ENCODE assay signal across 8 cellular contexts in genomic region chr1:225772323-225772768, GRCh38. TPM values are rescaled to one million over a fixed set of nuclear protein-coding genes. Genes with fewer than 3 reads are reported as not detected.
DNase-seq lines count a peak whose midpoint lies in the region; ATAC-seq, FAIRE-seq and TF ChIP-seq lines count a peak whose summit lies in the region.

No MANE protein-coding gene starts in this region.

- H3K4me1 ChIP-seq in Caco-2 = peaks cover 51% of the 10 kb centered on the region
- peaks cover 24 to 48% of the 10 kb centered on the region in 2 experiments for H3K4me1 ChIP-seq in SK-N-SH (ENCODE audit: control insufficient read depth in 1 of 2, insufficient read depth in 2 of 2, low read depth in 1 of 2, low read length in 1 of 2)
- H3K4me1 ChIP-seq in endothelial cell of umbilical vein (ENCODE audit: control insufficient read depth, extremely low read depth, insufficient read depth, low read length) = peaks cover 19% of the 10 kb centered on the region
- peaks cover 22% of the 10 kb centered on the region for H3K4me1 ChIP-seq in mesenchymal stem cell (ENCODE audit: control insufficient read depth, insufficient read depth, low read depth, low read length)
- H3K4me1 ChIP-seq in stomach = peaks cover 27 to 87% (median 55%) of the 10 kb centered on the region in 4 donors

- peak; percentile 99 for TF ChIP-seq RAD21 in SK-N-SH (IDR thresholded peaks at IDR 0.05; ENCODE audit: low read length)

- H3K79me2 ChIP-seq in SK-N-SH (ENCODE audit: insufficient read depth) (no peaks in the 10 kb centered on the region), endothelial cell of umbilical vein (ENCODE audit: control insufficient read depth, insufficient read depth, low read length) (no peaks in the 10 kb centered on the region)

- no peaks in the 10 kb centered on the region for H3K9me1 ChIP-seq in endothelial cell of umbilical vein (replicated peaks; ENCODE audit: control insufficient read depth, extremely low read depth, insufficient read depth, low read length)

- H2AFZ ChIP-seq in SK-N-SH (ENCODE audit: low read depth) = peak overlapping the region; percentile 85
- peak overlapping the region; percentile 65 for H2AFZ ChIP-seq in endothelial cell of umbilical vein (ENCODE audit: low read depth, low read length)
- no peak overlapping the region for H2AFZ ChIP-seq in mesenchymal stem cell (ENCODE audit: low read depth, low read length)

- H2AK5ac ChIP-seq in mesenchymal stem cell (ENCODE audit: low read length, severe bottlenecking) = no peak overlapping the region

- H3K36me3 Mint-ChIP-seq in Caco-2 (ENCODE audit: insufficient read depth, unreplicated experiment) = no peaks in the 10 kb centered on the region

- peak; percentile 94 for DNase-seq in Caco-2
- peak; percentile 22 for DNase-seq in NCI-H1105 (lab: John Stamatoyannopoulos, UW)
- peak; percentile 79 for DNase-seq in SK-N-SH
- DNase-seq in endothelial cell of umbilical vein (ENCODE audit: low read depth, low spot score) = peak; percentile 87
- DNase-seq in mesenchymal stem cell = peak; percentile 92
- peak; percentile 93 for DNase-seq in stomach

- dilution Hi-C loops in endothelial cell of umbilical vein (cut with MboI; ENCODE audit: extremely low pct_ligation_motif_present, low sequenced_read_pairs) = no loop called here

- FAIRE-seq in endothelial cell of umbilical vein (lab: Jason Lieb, UNC) = peak; percentile 100

- POLR2A ChIA-PET in Caco-2 (lab: Charles Lee) (interaction anchor here (1.0 to 1.1 kb wide), 2 partner anchors 120 to 124 kb away, joined by 4 to 5 read pairs; partner anchors contain the start of gene ENAH), SK-N-SH (lab: Yijun Ruan, JAX) (interaction anchor here (0.6 to 1.8 kb wide), 2 partner anchors 25 to 119 kb away, joined by 4 to 12 read pairs; partner anchors contain the start of gene ENAH), endothelial cell of umbilical vein (lab: Charles Lee) (interaction anchor here (1.3 to 1.6 kb wide), 2 partner anchors 117 to 290 kb away, joined by 3 to 5 read pairs; no protein-coding TSS in a partner anchor)

- no TSS peak for BruUV-seq in Caco-2 (replicated peaks; lab: Mats Ljungman, UMichigan)
- BruUV-seq in endothelial cell of umbilical vein (replicated peaks; lab: Mats Ljungman, UMichigan) = no TSS peak

- H3K4ac ChIP-seq in mesenchymal stem cell (ENCODE audit: low read depth in 1 of 2, low read length in 2 of 2) = no peak overlapping the region

- no peak overlapping the region for H2BK5ac ChIP-seq in mesenchymal stem cell (ENCODE audit: low read depth, low read length, poor library complexity, severe bottlenecking)

- TF ChIP-seq CTCF in Caco-2 (IDR thresholded peaks at IDR 0.05; ENCODE audit: insufficient read depth in 1 of 2, low read depth in 1 of 2, low read length in 1 of 2, severe bottlenecking in 1 of 2, unreplicated experiment in 1 of 2) (peak; percentile 87 to 89), SK-N-SH (IDR thresholded peaks at IDR 0.05) (peak; percentile 95), endothelial cell of umbilical vein (IDR thresholded peaks at IDR 0.05; ENCODE audit: extremely low read depth in 1 of 2, insufficient read depth in 1 of 2, low read depth in 1 of 2, low read length in 2 of 2) (peak; percentile 88 to 90), stomach (IDR thresholded peaks at IDR 0.05) (peak in 6 of 7 experiments; percentile 49 to 96 (median 76))

- WGBS in SK-N-SH (ENCODE audit: low lambda C conversion rate) = 18% methylated on average over 5 of the region's 5 CpGs
- WGBS in mesenchymal stem cell = 5% methylated on average over 4 of the region's 5 CpGs
- WGBS in stomach, 5 donors = 6 to 15% (median 10%) methylated on average over 5 of the region's 5 CpGs

- no peaks in the 10 kb centered on the region for H3K27me3 Mint-ChIP-seq in Caco-2 (ENCODE audit: insufficient read depth, unreplicated experiment)

- H4K20me1 ChIP-seq in SK-N-SH (ENCODE audit: insufficient read depth) = no peaks in the 10 kb centered on the region
- H4K20me1 ChIP-seq in endothelial cell of umbilical vein (replicated peaks; ENCODE audit: control insufficient read depth, extremely low read depth, insufficient read depth, low read length) = no peaks in the 10 kb centered on the region

- no peak for TF ChIP-seq POLR2A in endothelial cell of umbilical vein (IDR thresholded peaks at IDR 0.05; ENCODE audit: low read depth, low read length)
- no peak for TF ChIP-seq POLR2A in stomach (IDR thresholded peaks at IDR 0.05)

- H3K27ac Mint-ChIP-seq in Caco-2 (ENCODE audit: unreplicated experiment) = peak overlapping the region; percentile 48

- H3K9me3 Mint-ChIP-seq in Caco-2 (ENCODE audit: unreplicated experiment) = no peaks in the 10 kb centered on the region

- no peak overlapping the region for H3K18ac ChIP-seq in mesenchymal stem cell (ENCODE audit: low read depth in 1 of 2, low read length in 2 of 2)

- no peak for TF ChIP-seq EP300 in SK-N-SH (IDR thresholded peaks at IDR 0.05; ENCODE audit: borderline replicate concordance in 1 of 2, low read depth in 1 of 2, low read length in 1 of 2)
- no peak for TF ChIP-seq EP300 in stomach (IDR thresholded peaks at IDR 0.05)

- H3K4me2 ChIP-seq in SK-N-SH = peak overlapping the region; percentile 51
- no peak overlapping the region for H3K4me2 ChIP-seq in endothelial cell of umbilical vein (ENCODE audit: insufficient read depth, low read length)
- H3K4me2 ChIP-seq in mesenchymal stem cell (ENCODE audit: low read length, poor library complexity, severe bottlenecking) = no peak overlapping the region

- intact Hi-C loops in Caco-2 (cut with micrococcal nuclease; ENCODE audit: unreplicated experiment) = loop anchor here (1.0 to 5.0 kb wide), 10 partner anchors 18 to 297 kb away; partner anchors contain the start of gene ENAH
- intact Hi-C loops in endothelial cell of umbilical vein (cut with micrococcal nuclease) = loop anchor here (1.0 kb wide), 9 partner anchors 73 to 297 kb away; no protein-coding TSS in a partner anchor
- intact Hi-C loops in stomach (cut with DNase I; ENCODE audit: low total_unique reads) = loop anchor here (10.0 kb wide), 1 partner anchor 298 kb away; no protein-coding TSS in a partner anchor

- no peak overlapping the region for H3K4me3 Mint-ChIP-seq in Caco-2 (ENCODE audit: unreplicated experiment)

- H3K4me1 Mint-ChIP-seq in Caco-2 (ENCODE audit: low read depth, unreplicated experiment) = peaks cover 42% of the 10 kb centered on the region

- H3K36me3 ChIP-seq in Caco-2 (ENCODE audit: control insufficient read depth, insufficient read depth, low read length) (no peaks in the 10 kb centered on the region; the same call in 1 of the 2 replicates), SK-N-SH (replicated peaks in 1 of 2; ENCODE audit: control insufficient read depth in 1 of 2, insufficient read depth in 2 of 2, low read length in 1 of 2) (no peaks in the 10 kb centered on the region), endothelial cell of umbilical vein (ENCODE audit: control insufficient read depth in 2 of 2, extremely low read depth in 1 of 2, insufficient read depth in 2 of 2, low read length in 2 of 2) (no peaks in the 10 kb centered on the region), mesenchymal stem cell (ENCODE audit: control insufficient read depth in 1 of 2, insufficient read depth in 2 of 2, low read depth in 1 of 2, low read length in 2 of 2) (no peaks in the 10 kb centered on the region), stomach (no peaks in the 10 kb centered on the region)

- H3K27me3 ChIP-seq in Caco-2 (replicated peaks; ENCODE audit: control insufficient read depth, insufficient read depth, low read length) = no peaks in the 10 kb centered on the region
- no peaks in the 10 kb centered on the region for H3K27me3 ChIP-seq in SK-N-SH (ENCODE audit: insufficient read depth)
- H3K27me3 ChIP-seq in endothelial cell of umbilical vein (ENCODE audit: control insufficient read depth in 2 of 2, insufficient read depth in 2 of 2, low read length in 2 of 2) = no peaks in the 10 kb centered on the region
- no peaks in the 10 kb centered on the region for H3K27me3 ChIP-seq in mesenchymal stem cell (ENCODE audit: control insufficient read depth in 1 of 2, insufficient read depth in 1 of 2, low read length in 2 of 2)
- H3K27me3 ChIP-seq in stomach = no peaks in the 10 kb centered on the region

- no peak overlapping the region for H2BK15ac ChIP-seq in mesenchymal stem cell (ENCODE audit: low read depth, poor library complexity, severe bottlenecking)

- H2BK120ac ChIP-seq in mesenchymal stem cell (ENCODE audit: low read depth, low read length) = no peak overlapping the region

- H2BK12ac ChIP-seq in mesenchymal stem cell (ENCODE audit: low read length in 2 of 2) = no peak overlapping the region

- H3K9me3 ChIP-seq in Caco-2 (no peaks in the 10 kb centered on the region), SK-N-SH (no peaks in the 10 kb centered on the region), endothelial cell of umbilical vein (replicated peaks; ENCODE audit: control insufficient read depth, insufficient read depth, low read length) (no peaks in the 10 kb centered on the region), mesenchymal stem cell (ENCODE audit: control insufficient read depth, low read length) (no peaks in the 10 kb centered on the region), stomach (no peaks in the 10 kb centered on the region)

- H3K79me1 ChIP-seq in mesenchymal stem cell (replicated peaks; ENCODE audit: low read length, poor library complexity, severe bottlenecking) = peaks cover 2% of the 10 kb centered on the region

- ATAC-seq in GM21529 (IDR thresholded peaks at IDR 0.05; ENCODE audit: unreplicated experiment) (peak; percentile 49), HG03025 (IDR thresholded peaks at IDR 0.05; ENCODE audit: low FRiP score, unreplicated experiment) (no peak)

- H3K9ac ChIP-seq in SK-N-SH = peak overlapping the region; percentile 39; the same call in 1 of the 2 replicates
- no peak overlapping the region for H3K9ac ChIP-seq in endothelial cell of umbilical vein (replicated peaks; ENCODE audit: extremely low read depth, insufficient read depth, low read length)
- H3K9ac ChIP-seq in mesenchymal stem cell (ENCODE audit: low read length) = peak overlapping the region; percentile 33

- no peak overlapping the region for H3K23ac ChIP-seq in mesenchymal stem cell (ENCODE audit: low read length in 2 of 2)

- H4K8ac ChIP-seq in mesenchymal stem cell (ENCODE audit: low read length) = no peak overlapping the region

- H3K14ac ChIP-seq in mesenchymal stem cell (ENCODE audit: low read length in 2 of 2) = no peak overlapping the region

- peaks cover 13% of the 10 kb centered on the region for H3F3A ChIP-seq in SK-N-SH (replicated peaks; ENCODE audit: insufficient read depth)

- peak overlapping the region; percentile 56 to 78 for H3K27ac ChIP-seq in SK-N-SH (ENCODE audit: low read depth in 2 of 2, low read length in 1 of 2)
- H3K27ac ChIP-seq in endothelial cell of umbilical vein (ENCODE audit: insufficient read depth, low read depth, low read length) = no peak overlapping the region
- H3K27ac ChIP-seq in mesenchymal stem cell (ENCODE audit: low read length, poor library complexity, severe bottlenecking) = peak overlapping the region; percentile 29
- peak overlapping the region; percentile 54 to 80 (median 73) for H3K27ac ChIP-seq in stomach

- no peak overlapping the region for H4K91ac ChIP-seq in mesenchymal stem cell (ENCODE audit: low read length)

- H3K4me3 ChIP-seq in Caco-2 (ENCODE audit: low read depth, low read length) = no peak overlapping the region
- peak overlapping the region in 1 of 2 experiments; percentile 39; a peak in 1 of 4 replicates for H3K4me3 ChIP-seq in SK-N-SH (ENCODE audit: low read depth in 2 of 2, low read length in 1 of 2)
- no peak overlapping the region for H3K4me3 ChIP-seq in endothelial cell of umbilical vein (replicated peaks in 1 of 3; ENCODE audit: insufficient read depth in 1 of 3, low read depth in 1 of 3, low read length in 3 of 3)
- H3K4me3 ChIP-seq in mesenchymal stem cell (ENCODE audit: insufficient read depth in 1 of 2, low read depth in 1 of 2, low read length in 2 of 2) = no peak overlapping the region
- no peak overlapping the region for H3K4me3 ChIP-seq in stomach

- no peaks in the 10 kb centered on the region for H3K9me2 ChIP-seq in SK-N-SH

- CTCF ChIA-PET in Caco-2 (lab: Charles Lee) = interaction anchor here (0.6 to 1.8 kb wide), 14 partner anchors 36 to 298 kb away, joined by 3 to 11 read pairs (median 4); partner anchors contain the start of genes ENAH and EPHX1
- CTCF ChIA-PET in SK-N-SH (lab: Yijun Ruan, JAX) = interaction anchor here (0.5 to 18.9 kb wide), 83 partner anchors 9 to 452 kb away, joined by 3 to 473 read pairs (median 4); partner anchors contain the start of genes ENAH, PYCR2 and TMEM63A
- CTCF ChIA-PET in endothelial cell of umbilical vein (lab: Charles Lee) = interaction anchor here (0.5 to 4.1 kb wide), 73 partner anchors 10 to 328 kb away, joined by 3 to 81 read pairs (median 5); partner anchors contain the start of genes ENAH and EPHX1

RNA-seq across cellular contexts. Expression of gene SRP9, which starts 5.3 kb away (rescaled TPM):
- 261 and 276 TPM in 2 replicates for total RNA-seq in Caco-2 (2022)
- 156 and 292 TPM in 2 replicates for polyA plus RNA-seq in SK-N-SH (2012; rRNA removed)
- polyA plus RNA-seq in SK-N-SH (2012; cell fraction: cytosol; rRNA removed) = 324 and 359 TPM in 2 replicates
- polyA plus RNA-seq in SK-N-SH (2012; cell fraction: nucleus; rRNA removed) = 60.3 and 116 TPM in 2 replicates
- total RNA-seq in endothelial cell of umbilical vein = 283 and 292 TPM in 2 replicates
- polyA plus RNA-seq in endothelial cell of umbilical vein = 217 and 384 TPM in 2 replicates
- polyA plus RNA-seq in endothelial cell of umbilical vein (2011; cell fraction: cytosol; rRNA removed) = 269 and 348 TPM in 2 replicates
- 109 and 191 TPM in 2 replicates for polyA plus RNA-seq in endothelial cell of umbilical vein (2011; cell fraction: nucleus; rRNA removed)
- polyA plus RNA-seq in endothelial cell of umbilical vein (2012) = 251 and 296 TPM in 2 replicates
- 152 and 194 TPM in 2 replicates for polyA minus RNA-seq in endothelial cell of umbilical vein
- 103 TPM for polyA minus RNA-seq in endothelial cell of umbilical vein (2011; cell fraction: cytosol; rRNA and poly(A)+ RNA removed)
- 32.3 and 44.7 TPM in 2 replicates for polyA minus RNA-seq in endothelial cell of umbilical vein (2011; cell fraction: nucleus; rRNA and poly(A)+ RNA removed)
- 196 TPM for polyA plus RNA-seq in mesenchymal stem cell (2013, experiment 1 of 2)
- 205 TPM for polyA plus RNA-seq in mesenchymal stem cell (2013, experiment 2 of 2)
- 100 to 1,000 TPM in 4 of 5 donors, 10 to 100 TPM in 1; 68.9 to 269 (median 130) TPM for total RNA-seq in stomach
- polyA plus RNA-seq in stomach = 100 to 1,000 TPM; 169 to 289 (median 267) TPM

RNA-seq across cellular contexts. Expression of gene EPHX1, which starts 37.6 kb away (rescaled TPM):
- total RNA-seq in Caco-2 (2022) (73.7 and 88.5 TPM in 2 replicates), endothelial cell of umbilical vein (19.1 and 23.7 TPM in 2 replicates), stomach (10 to 100 TPM; 13.0 to 94.6 (median 42.6) TPM)
- polyA plus RNA-seq in SK-N-SH (2012; rRNA removed) (22.6 and 45.7 TPM in 2 replicates), endothelial cell of umbilical vein (23.2 and 25.2 TPM in 2 replicates), stomach (10 to 100 TPM; 19.9 to 69.6 (median 26.1) TPM)
- polyA plus RNA-seq in SK-N-SH (2012; cell fraction: cytosol; rRNA removed) = 28.3 and 33.1 TPM in 2 replicates
- polyA plus RNA-seq in SK-N-SH (2012; cell fraction: nucleus; rRNA removed) = 36.0 and 37.1 TPM in 2 replicates
- polyA plus RNA-seq in endothelial cell of umbilical vein (2011; cell fraction: cytosol; rRNA removed) = 22.0 and 24.0 TPM in 2 replicates
- 16.8 and 20.8 TPM in 2 replicates for polyA plus RNA-seq in endothelial cell of umbilical vein (2011; cell fraction: nucleus; rRNA removed)
- polyA plus RNA-seq in endothelial cell of umbilical vein (2012) = 42.8 and 47.5 TPM in 2 replicates
- polyA minus RNA-seq in endothelial cell of umbilical vein = 15.1 and 28.6 TPM in 2 replicates
- polyA minus RNA-seq in endothelial cell of umbilical vein (2011; cell fraction: cytosol; rRNA and poly(A)+ RNA removed) = 10.5 TPM
- polyA minus RNA-seq in endothelial cell of umbilical vein (2011; cell fraction: nucleus; rRNA and poly(A)+ RNA removed) = 9.9 and 10.0 TPM in 2 replicates
- 58.9 TPM for polyA plus RNA-seq in mesenchymal stem cell (2013, experiment 1 of 2)
- polyA plus RNA-seq in mesenchymal stem cell (2013, experiment 2 of 2) = 59.0 TPM

Comparison
In these comparisons a context has a peak if more than half of its experiments do, and no peak if none do; other contexts are left out.
1. DNase-seq: peak in every context shown above with its lines; median percentile 94 in Caco-2; 93 in stomach; 92 in mesenchymal stem cell; 87 in endothelial cell of umbilical vein; 79 in SK-N-SH; 22 in NCI-H1105.